Comparison of ENCODE assay signal across 8 cellular contexts in genomic region chr7:130205084-130205947, GRCh38.
A peak's percentile ranks its signal among the peaks of the same experiment; 100 is the strongest.
DNase-seq lines count a peak whose midpoint lies in the region; ATAC-seq lines count a peak whose summit lies in the region.

Gene TMEM209, minus strand, starts transcription at chr7:130205406. Its CDS starts 31 bp downstream, at chr7:130205375.

- DNase-seq in NCI-H748 (lab: John Stamatoyannopoulos, UW; ENCODE audit: unreplicated experiment), result peak; percentile 99
- DNase-seq in activated CD4-positive, alpha-beta T cell treated with anti-CD3 and anti-CD28 coated beads, Interleukin-2, amount 50 U/mL, for 1 hour, result peak; percentile 91
- peak; percentile 99 for DNase-seq in dedifferentiated amniotic fluid mesenchymal stem cell (ENCODE audit: extremely low spot score)
- peak; percentile 100 for DNase-seq in left kidney (ENCODE audit: low read depth, low spot score)
- DNase-seq in stimulated activated CD4-positive, alpha-beta T cell treated with anti-CD3 and anti-CD28 coated beads, Interleukin-2, amount 100 ng/mL, for 24 hours, result peak; percentile 94 to 95

- H3K27ac ChIP-seq in BLaER1 treated with 17β-estradiol and CSF1 and Interleukin-3, amounts not matched to agents 10 nM and 100 nM, result peak within 1 kb of the TSS; percentile 86 to 96 (median 93)

- ATAC-seq in GM19351 (IDR thresholded peaks at IDR 0.05; ENCODE audit: unreplicated experiment) (peak; percentile 96), HG03521 (IDR thresholded peaks at IDR 0.05; ENCODE audit: unreplicated experiment) (peak; percentile 95)

- no peaks in the 10 kb centered on the region for H3K9me3 ChIP-seq in BLaER1 treated with 17β-estradiol and CSF1 and Interleukin-3, amounts not matched to agents 10 nM and 100 nM (replicated peaks in 1 of 11)

- H3K27me3 ChIP-seq in BLaER1 treated with 17β-estradiol and CSF1 and Interleukin-3, amounts not matched to agents 10 nM and 100 nM, result no peaks in the 10 kb centered on the region

- H4K20me1 ChIP-seq in BLaER1 treated with 17β-estradiol and CSF1 and Interleukin-3, amounts not matched to agents 10 nM and 100 nM, result no peaks in the 10 kb centered on the region

- peak within 1 kb of the TSS; percentile 55 to 85 (median 80) for H3K4me2 ChIP-seq in BLaER1 treated with 17β-estradiol and CSF1 and Interleukin-3, amounts not matched to agents 10 nM and 100 nM

- peaks cover 8 to 19% (median 13%) of the 10 kb centered on the region in 10 experiments for H3K4me1 ChIP-seq in BLaER1 treated with 17β-estradiol and CSF1 and Interleukin-3, amounts not matched to agents 10 nM and 100 nM

- peak within 1 kb of the TSS; percentile 89 to 96 (median 92) for H3K9ac ChIP-seq in BLaER1 treated with 17β-estradiol and CSF1 and Interleukin-3, amounts not matched to agents 10 nM and 100 nM

- peak within 1 kb of the TSS; percentile 70 to 84 (median 78) for H3K4me3 ChIP-seq in BLaER1 treated with 17β-estradiol and CSF1 and Interleukin-3, amounts not matched to agents 10 nM and 100 nM

- H3K36me3 ChIP-seq in BLaER1 treated with 17β-estradiol and CSF1 and Interleukin-3, amounts not matched to agents 10 nM and 100 nM, result peaks cover 28 to 37% (median 33%) of the 10 kb centered on the region in 11 experiments

Comparison
In these comparisons a context has a peak if more than half of its experiments do, and no peak if none do; other contexts are left out.
1. Peak in every context shown above with its lines: DNase-seq, ATAC-seq, H3K4me3 ChIP-seq and H3K27ac ChIP-seq.